12 cellular contexts compared by ENCODE assay signal in the genomic region with DNA sequence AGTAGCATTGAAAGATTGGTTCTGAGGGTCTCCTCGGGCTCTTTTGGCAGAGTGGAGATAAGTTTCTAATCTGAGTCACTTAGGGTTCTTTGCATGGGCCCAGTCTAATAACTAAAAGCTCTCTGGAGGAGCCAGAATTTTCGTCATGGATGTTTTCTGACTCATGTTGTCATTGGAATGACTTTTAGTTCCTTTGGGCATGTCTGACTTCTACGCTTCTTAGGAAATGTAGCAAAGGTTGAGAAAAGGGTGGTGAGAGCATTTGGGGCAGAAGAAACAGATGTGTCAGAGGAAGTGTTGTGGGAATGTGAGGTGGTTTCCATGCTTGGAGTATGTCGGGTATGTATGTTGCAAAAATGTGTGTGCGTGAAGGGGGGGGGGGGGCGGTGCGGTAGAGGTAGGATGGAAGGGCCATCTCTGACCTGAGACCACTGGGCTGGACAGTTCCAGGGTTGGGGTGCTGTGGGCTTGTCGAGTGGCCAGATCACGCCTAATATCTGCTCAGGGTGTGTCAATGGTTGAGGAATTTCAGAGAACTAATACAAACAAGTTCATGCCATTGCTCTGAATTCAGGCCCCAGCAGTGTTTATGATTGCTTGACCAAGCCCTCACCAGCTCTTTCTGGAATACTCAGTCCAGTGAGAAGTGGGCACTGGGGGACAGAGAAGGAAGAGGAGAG. TPM values are rescaled to one million over a fixed set of nuclear protein-coding genes. Genes with fewer than 3 reads are reported as not detected.
DNase-seq lines count a peak whose midpoint lies in the region; ATAC-seq and TF ChIP-seq lines count a peak whose summit lies in the region.
"Had no signal": no experiment of that assay in that cellular context is flagged by ENCODE, and none has a peak within 500 bp of the region (broad histone marks: within the 10 kb centered on the region; RNA-seq: fewer than 3 reads in every experiment).

No MANE protein-coding gene starts in this region.

- no peak overlapping the region for H3K27ac Mint-ChIP-seq in effector memory CD8-positive, alpha-beta T cell
- H3K27ac Mint-ChIP-seq: activated CD4-positive, alpha-beta T cell treated with anti-CD3 and anti-CD28 coated beads, Interleukin-2, amount 10 ng/mL, durations not matched to agents 24 days and 14 days; nephron progenitor cell had no signal

- H3K4me3 Mint-ChIP-seq in effector memory CD8-positive, alpha-beta T cell: no peak overlapping the region
- H3K4me3 Mint-ChIP-seq: activated CD4-positive, alpha-beta T cell treated with anti-CD3 and anti-CD28 coated beads, Interleukin-2, amount 10 ng/mL, durations not matched to agents 24 days and 14 days; nephron progenitor cell had no signal

- no peaks in the 10 kb centered on the region for H3K9me3 Mint-ChIP-seq in effector memory CD8-positive, alpha-beta T cell
- H3K9me3 Mint-ChIP-seq: activated CD4-positive, alpha-beta T cell treated with anti-CD3 and anti-CD28 coated beads, Interleukin-2, amount 10 ng/mL, durations not matched to agents 24 days and 14 days; nephron progenitor cell had no signal

- TF ChIP-seq CTCF in AG09309 (IDR thresholded peaks at IDR 0.05; ENCODE audit: control insufficient read depth, insufficient read depth, low read depth, low read length, missing control alignments) (no peak), epithelial cell of esophagus (IDR thresholded peaks at IDR 0.05; ENCODE audit: insufficient read depth, low read depth, low read length, missing control alignments) (no peak)

- H3K4me1 Mint-ChIP-seq in effector memory CD8-positive, alpha-beta T cell (ENCODE audit: low read depth in 2 of 2): no peaks in the 10 kb centered on the region
- H3K4me1 Mint-ChIP-seq: activated CD4-positive, alpha-beta T cell treated with anti-CD3 and anti-CD28 coated beads, Interleukin-2, amount 10 ng/mL, durations not matched to agents 24 days and 14 days had no signal

- H3K4me3 ChIP-seq in AG09309 (ENCODE audit: control insufficient read depth, low read depth, low read length): no peak overlapping the region
- no peak overlapping the region for H3K4me3 ChIP-seq in epithelial cell of esophagus (ENCODE audit: low read length)
- H3K4me3 ChIP-seq: BLaER1 treated with 17β-estradiol and CSF1 and Interleukin-3, amounts not matched to agents 10 nM and 100 nM had no signal

- peaks cover 33 to 42% of the 10 kb centered on the region in 2 donors for H3K27me3 Mint-ChIP-seq in effector memory CD8-positive, alpha-beta T cell

- DNase-seq in AG09309 (ENCODE audit: low read depth) (peak; percentile 79), NCI-H226 (peak; percentile 93), epithelial cell of esophagus (ENCODE audit: low read depth) (peak; percentile 96), myocyte (ENCODE audit: low read depth) (peak; percentile 36), DMS79 (lab: John Stamatoyannopoulos, UW) (no peak), SW480 (ENCODE audit: low spot score) (no peak)
- DNase-seq in effector memory CD8-positive, alpha-beta T cell: no peak
- DNase-seq: activated CD4-positive, alpha-beta T cell treated with anti-CD3 and anti-CD28 coated beads, Interleukin-2, amount 10 ng/mL, durations not matched to agents 24 days and 14 days; nephron progenitor cell; stimulated activated naive CD8-positive, alpha-beta T cell treated with anti-CD3 and anti-CD28 coated beads, Interleukin-15, Interleukin-2, amounts not matched to agents 100 U/mL and 50 U/mL, for 24 hours had no signal

- H3K36me3 Mint-ChIP-seq in effector memory CD8-positive, alpha-beta T cell (ENCODE audit: insufficient read depth): no peaks in the 10 kb centered on the region

- ATAC-seq in GM21390 (IDR thresholded peaks at IDR 0.05; ENCODE audit: unreplicated experiment): no peak
- ATAC-seq in effector memory CD8-positive, alpha-beta T cell (replicated peaks): no peak
- ATAC-seq: stimulated activated naive CD8-positive, alpha-beta T cell treated with anti-CD3 and anti-CD28 coated beads, Interleukin-15, Interleukin-2, amounts not matched to agents 100 U/mL and 50 U/mL, for 24 hours had no signal

RNA-seq across cellular contexts. Expression of a gene that starts 26.9 kb away (rescaled TPM):
- total RNA-seq in myocyte: 3.6 and 8.2 TPM in 2 replicates
- 9.9 TPM for polyA plus RNA-seq in myocyte (2012)

Comparison
In these comparisons a context has a peak if more than half of its experiments do, and no peak if none do; other contexts are left out.
1. DNase-seq: peak in AG09309 (single experiment), NCI-H226 (single experiment), epithelial cell of esophagus (single experiment) and myocyte (single experiment); none in DMS79 (single experiment), effector memory CD8-positive, alpha-beta T cell (0 of 3) and SW480 (single experiment).